In genomic region chr19:32405431-32406160, GRCh38 we compare ENCODE assay signal across 8 cellular contexts. TPM values are rescaled to one million over a fixed set of nuclear protein-coding genes. Genes with fewer than 3 reads are reported as not detected.
DNase-seq lines count a peak whose midpoint lies in the region; ATAC-seq and TF ChIP-seq lines count a peak whose summit lies in the region.

DPY19L3 (plus strand) TSS chr19:32405770; CDS start chr19:32408254, 2,484 bp downstream.

- H3K27ac ChIP-seq in right cardiac atrium (ENCODE audit: low read length), result peak within 1 kb of the TSS; percentile 94
- peak within 1 kb of the TSS; percentile 99 for H3K27ac ChIP-seq in psoas muscle
- H3K27ac ChIP-seq in urinary bladder (ENCODE audit: low read depth), result peak within 1 kb of the TSS; percentile 100

- H3K27me3 ChIP-seq in right cardiac atrium (ENCODE audit: control insufficient read depth, insufficient read depth) (no peaks in the 10 kb centered on the region), psoas muscle (ENCODE audit: insufficient read depth in 3 of 3, low read length in 2 of 3) (no peaks in the 10 kb centered on the region)

- H3K4me3 ChIP-seq in right cardiac atrium (ENCODE audit: low read length) (peak within 1 kb of the TSS; percentile 83), psoas muscle (peak within 1 kb of the TSS; percentile 94), urinary bladder (ENCODE audit: low read depth, low read length) (peak within 1 kb of the TSS; percentile 98)

- peak; percentile 96 for ATAC-seq in GM18502 (IDR thresholded peaks at IDR 0.05; ENCODE audit: poor library complexity, unreplicated experiment)
- peak; percentile 93 for ATAC-seq in HG02885 (IDR thresholded peaks at IDR 0.05; ENCODE audit: poor library complexity, unreplicated experiment)
- ATAC-seq in right cardiac atrium, result peak; percentile 99
- ATAC-seq in psoas muscle, result peak; percentile 99

- TF ChIP-seq CTCF in psoas muscle (IDR thresholded peaks at IDR 0.05), result no peak

- intact Hi-C loops in T-helper 2 cell treated with Interferon-gamma antibody and Interleukin-4, amounts not matched to agents 100 ng/mL and 5 ng/mL, for 36 hours (cut with micrococcal nuclease), result loop anchor here (1.0 kb wide), 3 partner anchors 60 to 270 kb away; partner anchors contain the start of genes ANKRD27, PDCD5, RGS9BP and ZNF507
- intact Hi-C loops in right cardiac atrium (cut with DNase I), result no loop called here
- intact Hi-C loops in psoas muscle (cut with DNase I), result loop anchor here (2.0 to 10.0 kb wide), 3 partner anchors 55 to 269 kb away; partner anchors contain the start of genes ANKRD27 (in 1 of the 2), RGS9BP (in 1 of the 2) and ZNF507 (in 1 of the 2)

- H3K4me1 ChIP-seq in right cardiac atrium (ENCODE audit: control insufficient read depth, insufficient read depth, low read length), result peaks cover 6% of the 10 kb centered on the region
- peaks cover 18% of the 10 kb centered on the region for H3K4me1 ChIP-seq in psoas muscle
- no peaks in the 10 kb centered on the region for H3K4me1 ChIP-seq in urinary bladder (ENCODE audit: insufficient read depth)

- DNase-seq in NCI-H1694 (lab: John Stamatoyannopoulos, UW) (peak; percentile 84), anterior cingulate cortex (lab: John Stamatoyannopoulos, UW) (peak; percentile 58 to 98 (median 92)), right cardiac atrium (peak; percentile 95 to 98 (median 98)), psoas muscle (peak; percentile 96 to 98)

- H3K36me3 ChIP-seq in psoas muscle (ENCODE audit: insufficient read depth in 1 of 2, low read depth in 1 of 2) (peaks cover 0 to 25% of the 10 kb centered on the region in 2 donors), urinary bladder (ENCODE audit: insufficient read depth) (no peaks in the 10 kb centered on the region)

- H3K9me3 ChIP-seq in right cardiac atrium (ENCODE audit: control insufficient read depth, low read length) (no peaks in the 10 kb centered on the region), psoas muscle (no peaks in the 10 kb centered on the region)

- WGBS in right cardiac atrium, result under 1% methylated on average over 104 of the region's 104 CpGs
- 0 to 1% (median 0%) methylated on average over 37 to 104 of the region's 104 CpGs for WGBS in psoas muscle, 3 donors
- WGBS in urinary bladder, result under 1% methylated on average over 104 of the region's 104 CpGs

RNA-seq across cellular contexts. Expression of gene DPY19L3, which starts in this region (rescaled TPM):
- total RNA-seq in T-helper 2 cell treated with Interferon-gamma antibody and Interleukin-4, amounts not matched to agents 100 ng/mL and 5 ng/mL, for 36 hours, result 11.3 and 15.7 TPM in 2 replicates
- total RNA-seq in right cardiac atrium, result 10 to 100 TPM in 2 of 4 donors, 1 to 10 TPM in 2; 8.7 to 13.3 (median 11.3) TPM
- polyA plus RNA-seq in right cardiac atrium, result 3.2 TPM
- 1 to 10 TPM; 3.1 to 4.8 (median 3.8) TPM for total RNA-seq in psoas muscle
- 1 to 10 TPM; 1.6 to 4.4 (median 2.7) TPM for polyA plus RNA-seq in psoas muscle
- total RNA-seq in urinary bladder, result 62.7 TPM
- 6.9 TPM for polyA plus RNA-seq in urinary bladder

Comparison
In these comparisons a context has a peak if more than half of its experiments do, and no peak if none do; other contexts are left out.
1. Peak in every context shown above with its lines: DNase-seq, ATAC-seq, H3K4me3 ChIP-seq and H3K27ac ChIP-seq.
2. intact Hi-C loops: an anchor here in T-helper 2 cell treated with Interferon-gamma antibody and Interleukin-4, amounts not matched to agents 100 ng/mL and 5 ng/mL, for 36 hours (1.0 kb wide) and psoas muscle (2.0 to 10.0 kb wide); none called in right cardiac atrium.